8 cellular contexts compared by ENCODE assay signal in the genomic region with DNA sequence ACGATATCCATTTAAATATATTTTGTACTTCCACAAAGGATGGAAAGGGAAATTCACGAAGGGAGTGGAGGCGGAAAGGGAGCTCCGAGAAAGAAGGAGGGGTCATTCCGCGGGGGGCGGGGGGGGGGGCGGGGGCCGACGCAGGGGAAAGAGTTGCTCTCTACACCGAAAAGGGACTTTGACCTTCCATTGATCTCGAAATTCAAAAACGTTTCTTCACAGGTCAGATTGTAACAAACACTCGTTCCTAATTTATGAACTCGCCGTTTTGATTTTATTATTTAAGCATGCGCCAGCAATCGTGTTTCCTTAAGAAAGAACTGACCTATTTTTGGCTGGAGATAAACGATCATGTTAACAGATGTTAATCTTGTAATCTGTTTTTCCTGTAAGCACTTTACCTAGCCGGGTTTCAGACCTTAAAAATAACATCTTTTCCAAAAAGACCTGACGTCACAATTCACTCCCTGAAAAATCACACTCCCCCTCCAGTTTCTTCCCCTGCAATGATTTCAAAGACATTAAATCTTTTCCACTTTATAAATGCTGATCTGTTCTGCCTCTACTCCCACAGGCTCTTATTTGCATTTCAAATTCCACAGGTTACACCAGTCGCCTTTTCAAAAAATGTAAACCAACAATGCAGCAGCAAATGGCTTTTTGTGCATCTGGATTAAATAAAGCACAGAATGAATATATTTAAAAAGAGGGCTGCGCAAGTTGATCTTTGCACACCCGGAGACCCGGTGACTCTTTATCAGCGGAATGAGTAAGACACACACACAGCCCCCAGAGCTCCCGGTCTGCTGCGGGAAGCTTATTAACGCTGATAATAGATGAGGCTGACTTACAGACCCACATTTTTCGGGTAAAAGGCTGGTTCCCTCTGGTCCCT. TPM values are rescaled to one million over a fixed set of nuclear protein-coding genes. Genes with fewer than 3 reads are reported as not detected.
DNase-seq lines count a peak whose midpoint lies in the region; ATAC-seq and TF ChIP-seq lines count a peak whose summit lies in the region.

No MANE protein-coding gene starts in this region.

- peak overlapping the region; percentile 87 for H3K4me3 ChIP-seq in BLaER1
- peak overlapping the region; percentile 83 for H3K4me3 ChIP-seq in astrocyte of the cerebellum (ENCODE audit: low read depth, low read length)
- peak overlapping the region; percentile 95 for H3K4me3 ChIP-seq in iPS-20b (ENCODE audit: low read length)
- peak overlapping the region; percentile 72 for H3K4me3 ChIP-seq in skeletal muscle satellite cell (ENCODE audit: low read length)

- in situ Hi-C loops in astrocyte of the cerebellum (cut with HindIII; ENCODE audit: low sequenced_read_pairs), result no loop called here
- in situ Hi-C loops in GM13977 (cut with MboI; ENCODE audit: low pct_unique_long_range_greater_than_20kb, low sequenced_read_pairs, unreplicated experiment), result no loop called here

- H3K27me3 ChIP-seq in BLaER1, result no peaks in the 10 kb centered on the region
- peaks cover 72% of the 10 kb centered on the region for H3K27me3 ChIP-seq in iPS-20b (ENCODE audit: insufficient read depth, low read length)
- H3K27me3 ChIP-seq in skeletal muscle satellite cell (ENCODE audit: control insufficient read depth, insufficient read depth, low read length), result no peaks in the 10 kb centered on the region

- peak; percentile 76 for DNase-seq in NOMO-1 treated with dmso at 0.1 percent for 144 hours (lab: John Stamatoyannopoulos, UW; ENCODE audit: unreplicated experiment)
- no peak for DNase-seq in astrocyte of the cerebellum (ENCODE audit: low read depth)
- DNase-seq in GM13977 (ENCODE audit: low spot score), result no peak

- H3K9me3 ChIP-seq in BLaER1 (no peaks in the 10 kb centered on the region), iPS-20b (ENCODE audit: insufficient read depth, low read depth, low read length) (no peaks in the 10 kb centered on the region), skeletal muscle satellite cell (replicated peaks; ENCODE audit: low read length) (no peaks in the 10 kb centered on the region)

- no peaks in the 10 kb centered on the region for H3K36me3 ChIP-seq in BLaER1
- no peaks in the 10 kb centered on the region for H3K36me3 ChIP-seq in iPS-20b (ENCODE audit: insufficient read depth, low read depth, low read length)
- no peaks in the 10 kb centered on the region for H3K36me3 ChIP-seq in skeletal muscle satellite cell (ENCODE audit: insufficient read depth, low read length)

- H3K9ac ChIP-seq in BLaER1 (peak overlapping the region; percentile 88), iPS-20b (ENCODE audit: low read depth, low read length) (peak overlapping the region; percentile 70; the same call in 1 of the 2 replicates), skeletal muscle satellite cell (ENCODE audit: low read depth, low read length) (peak overlapping the region; percentile 75)

- TF ChIP-seq CTCF in astrocyte of the cerebellum (IDR thresholded peaks at IDR 0.05; ENCODE audit: low read depth, low read length, missing control alignments) (no peak), GM13977 (IDR thresholded peaks at IDR 0.05; ENCODE audit: extremely low read depth, insufficient read depth, missing control alignments) (no peak)

- H3K4me2 ChIP-seq in BLaER1, result peak overlapping the region; percentile 97
- H3K4me2 ChIP-seq in skeletal muscle satellite cell (ENCODE audit: low read length), result peak overlapping the region; percentile 98

- ATAC-seq in GM19023 (IDR thresholded peaks at IDR 0.05; ENCODE audit: unreplicated experiment) (peak; percentile 12), HG03175 (IDR thresholded peaks at IDR 0.05; ENCODE audit: unreplicated experiment) (peak; percentile 7)

- H3K27ac ChIP-seq in BLaER1 (peak overlapping the region; percentile 84), iPS-20b (ENCODE audit: low read length) (no peak overlapping the region)

- H4K20me1 ChIP-seq in BLaER1, result peaks cover 35% of the 10 kb centered on the region

- H3K4me1 ChIP-seq in BLaER1 (peaks cover 27% of the 10 kb centered on the region), iPS-20b (ENCODE audit: insufficient read depth, low read length) (no peaks in the 10 kb centered on the region; the same call in none of the 2 replicates), skeletal muscle satellite cell (ENCODE audit: control insufficient read depth, insufficient read depth, low read length) (peaks cover 28% of the 10 kb centered on the region)

RNA-seq across cellular contexts. Expression of a gene that starts 1.6 kb away (rescaled TPM):
- 19.5 and 21.2 TPM in 2 replicates for total RNA-seq in skeletal muscle satellite cell (2012; rRNA removed)
